Comparison of ENCODE assay signal across 8 cellular contexts in genomic region chr12:105329926-105330282, GRCh38. TPM values are rescaled to one million over a fixed set of nuclear protein-coding genes. Genes with fewer than 3 reads are reported as not detected.
A peak's percentile ranks its signal among the peaks of the same experiment; 100 is the strongest.
DNase-seq lines count a peak whose midpoint lies in the region; ATAC-seq and TF ChIP-seq lines count a peak whose summit lies in the region.

No MANE protein-coding gene starts in this region.

- in situ Hi-C loops in brain microvascular endothelial cell (cut with HindIII; ENCODE audit: low pct_ligation_motif_present, low sequenced_read_pairs), result no loop called here

- POLR2A ChIA-PET in activated CD4-positive, alpha-beta T cell treated with anti-CD3 and anti-CD28 coated beads for 36 hours (lab: Charles Lee), result no interaction called here

- DNase-seq in activated CD4-positive, alpha-beta T cell treated with anti-CD3 and anti-CD28 coated beads for 36 hours, result no peak
- no peak for DNase-seq in activated CD4-positive, alpha-beta T cell treated with anti-CD3 and anti-CD28 coated beads for 48 hours
- no peak for DNase-seq in brain microvascular endothelial cell
- DNase-seq in natural killer cell treated with Interleukin-12 subunit alpha and Interleukin-12 subunit beta and Interleukin-15 and Interleukin-18, amount 100 ng/mL, for 72 hours (ENCODE audit: low spot score), result no peak
- no peak for DNase-seq in H4 (ENCODE audit: low spot score)
- DNase-seq in foreskin melanocyte, result no peak
- no peak for DNase-seq in AML-193 (lab: John Stamatoyannopoulos, UW)

- peak overlapping the region; percentile 69 for H3K27ac Mint-ChIP-seq in activated CD4-positive, alpha-beta T cell treated with anti-CD3 and anti-CD28 coated beads for 36 hours
- H3K27ac Mint-ChIP-seq in natural killer cell treated with Interleukin-12 subunit alpha and Interleukin-12 subunit beta and Interleukin-15 and Interleukin-18, amount 100 ng/mL, for 72 hours, result peak overlapping the region; percentile 70 to 74

- H3K36me3 ChIP-seq in brain microvascular endothelial cell (replicated peaks), result no peaks in the 10 kb centered on the region

- no peak overlapping the region for H3K27ac ChIP-seq in brain microvascular endothelial cell

- H3K4me3 ChIP-seq in brain microvascular endothelial cell (ENCODE audit: low read depth, low read length), result peak overlapping the region; percentile 69

- intact Hi-C loops in activated CD4-positive, alpha-beta T cell treated with anti-CD3 and anti-CD28 coated beads for 36 hours (cut with DNase I, micrococcal nuclease), result loop anchor here (1.0 to 5.0 kb wide), 9 partner anchors 94 to 1625 kb away; partner anchors contain the start of genes APPL2 (in 1 of the 2), NFYB (in 1 of the 2), NT5DC3 (in 1 of the 2) and POLR3B (in 1 of the 2)

- no peaks in the 10 kb centered on the region for H3K27me3 ChIP-seq in brain microvascular endothelial cell (replicated peaks)

- no peaks in the 10 kb centered on the region for H3K36me3 Mint-ChIP-seq in activated CD4-positive, alpha-beta T cell treated with anti-CD3 and anti-CD28 coated beads for 36 hours (ENCODE audit: low read depth)
- H3K36me3 Mint-ChIP-seq in natural killer cell treated with Interleukin-12 subunit alpha and Interleukin-12 subunit beta and Interleukin-15 and Interleukin-18, amount 100 ng/mL, for 72 hours, result no peaks in the 10 kb centered on the region

- TF ChIP-seq CTCF in brain microvascular endothelial cell (IDR thresholded peaks at IDR 0.05; ENCODE audit: low read depth, low read length, missing control alignments), result no peak

- no peaks in the 10 kb centered on the region for H3K27me3 Mint-ChIP-seq in activated CD4-positive, alpha-beta T cell treated with anti-CD3 and anti-CD28 coated beads for 36 hours
- no peaks in the 10 kb centered on the region for H3K27me3 Mint-ChIP-seq in natural killer cell treated with Interleukin-12 subunit alpha and Interleukin-12 subunit beta and Interleukin-15 and Interleukin-18, amount 100 ng/mL, for 72 hours

- CTCF ChIA-PET in activated CD4-positive, alpha-beta T cell treated with anti-CD3 and anti-CD28 coated beads for 36 hours (lab: Charles Lee), result interaction anchor here (0.5 to 1.1 kb wide), 2 partner anchors 109 to 664 kb away, joined by 3 read pairs; no protein-coding TSS in a partner anchor

- no peaks in the 10 kb centered on the region for H3K9me3 Mint-ChIP-seq in activated CD4-positive, alpha-beta T cell treated with anti-CD3 and anti-CD28 coated beads for 36 hours (ENCODE audit: low read depth)
- H3K9me3 Mint-ChIP-seq in natural killer cell treated with Interleukin-12 subunit alpha and Interleukin-12 subunit beta and Interleukin-15 and Interleukin-18, amount 100 ng/mL, for 72 hours, result no peaks in the 10 kb centered on the region

- peaks cover 38% of the 10 kb centered on the region for H3K4me1 Mint-ChIP-seq in activated CD4-positive, alpha-beta T cell treated with anti-CD3 and anti-CD28 coated beads for 36 hours
- peaks cover 61 to 82% of the 10 kb centered on the region in 2 donors for H3K4me1 Mint-ChIP-seq in natural killer cell treated with Interleukin-12 subunit alpha and Interleukin-12 subunit beta and Interleukin-15 and Interleukin-18, amount 100 ng/mL, for 72 hours (ENCODE audit: low read depth in 2 of 2)

- no peak for ATAC-seq in activated CD4-positive, alpha-beta T cell treated with anti-CD3 and anti-CD28 coated beads for 36 hours
- ATAC-seq in HG03378 (IDR thresholded peaks at IDR 0.05; ENCODE audit: unreplicated experiment), result peak; percentile 1
- ATAC-seq in natural killer cell treated with Interleukin-12 subunit alpha and Interleukin-12 subunit beta and Interleukin-15 and Interleukin-18, amount 100 ng/mL, for 72 hours, result peak in 1 of 2 donors; percentile 0

- H3K4me3 Mint-ChIP-seq in activated CD4-positive, alpha-beta T cell treated with anti-CD3 and anti-CD28 coated beads for 36 hours, result peak overlapping the region; percentile 78
- peak overlapping the region; percentile 85 for H3K4me3 Mint-ChIP-seq in natural killer cell treated with Interleukin-12 subunit alpha and Interleukin-12 subunit beta and Interleukin-15 and Interleukin-18, amount 100 ng/mL, for 72 hours

RNA-seq across cellular contexts. Expression of gene C12orf75, which starts 0.6 kb away (rescaled TPM):
- 10 to 100 TPM; 53.8 to 59.9 TPM for total RNA-seq in activated CD4-positive, alpha-beta T cell treated with anti-CD3 and anti-CD28 coated beads for 36 hours
- total RNA-seq in natural killer cell treated with Interleukin-12 subunit alpha and Interleukin-12 subunit beta and Interleukin-15 and Interleukin-18, amount 100 ng/mL, for 72 hours, result 100 to 1,000 TPM in 1 of 2 donors, 10 to 100 TPM in 1; 65.5 to 159 TPM
- 49.7 and 53.1 TPM in 2 replicates for total RNA-seq in H4 (2014; rRNA removed; shearing (Covaris generic))
